Comparison of ENCODE assay signal across 24 cellular contexts in the genomic region with DNA sequence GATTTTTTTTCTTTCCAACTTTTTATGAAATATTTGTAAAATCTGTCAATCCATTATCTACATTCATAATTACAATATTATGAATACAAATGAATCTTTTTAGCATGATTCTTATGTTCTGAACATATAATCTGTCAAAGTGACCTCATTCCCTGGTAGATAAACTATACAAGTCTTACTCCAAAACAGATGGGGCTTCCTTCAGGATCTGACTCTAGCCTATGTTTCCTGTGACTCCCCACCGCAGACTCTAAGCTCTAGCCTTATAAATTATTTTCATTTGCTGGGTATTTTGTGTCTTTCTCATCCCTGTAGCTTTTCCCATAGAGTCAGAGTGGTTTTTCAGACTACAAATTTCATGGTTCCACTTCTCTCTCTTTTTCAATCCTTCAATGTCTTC.
"Had no signal": no experiment of that assay in that cellular context is flagged by ENCODE, and none has a peak within 500 bp of the region (broad histone marks: within the 10 kb centered on the region; RNA-seq: fewer than 3 reads in every experiment).

No MANE protein-coding gene starts in this region.

- H3K27me3 ChIP-seq: esophagus muscularis mucosa, foreskin keratinocyte, neural progenitor cell, tibial artery, uterus had no signal

- DNase-seq: activated CD4-positive, alpha-beta T cell treated with anti-CD3 and anti-CD28 coated beads for 1 hour; activated CD4-positive, alpha-beta T cell treated with anti-CD3 and anti-CD28 coated beads, Interleukin-2, amount 50 U/mL, for 1 hour; activated CD8-positive, alpha-beta T cell treated with anti-CD3 and anti-CD28 coated beads, Interleukin-2, amount 10 ng/mL, durations not matched to agents 7 days and 5 days; activated gamma-delta T cell treated with Interleukin-2 at 50 U/mL for 16 hours; activated T-cell treated with anti-CD3 and anti-CD28 coated beads, Interleukin-2, amount 50 U/mL, for 1 hour; aorta; caudate nucleus; effector memory CD4-positive, alpha-beta T cell; lower lobe of right lung; naive thymus-derived CD8-positive, alpha-beta T cell; small intestine; stimulated activated CD4-positive, alpha-beta T cell treated with anti-CD3 and anti-CD28 coated beads, Interleukin-2, amount 100 ng/mL, for 24 hours; stimulated activated naive CD8-positive, alpha-beta T cell treated with anti-CD3 and anti-CD28 coated beads, Interleukin-15, amount 100 ng/mL, for 72 hours; T-helper 9 cell; tibial artery; uterus had no signal

- H3K27me3 Mint-ChIP-seq: naive thymus-derived CD8-positive, alpha-beta T cell; stimulated activated naive CD8-positive, alpha-beta T cell treated with anti-CD3 and anti-CD28 coated beads, Interleukin-15, amount 100 ng/mL, for 72 hours had no signal

- H3K27ac Mint-ChIP-seq: activated CD8-positive, alpha-beta T cell treated with anti-CD3 and anti-CD28 coated beads, Interleukin-2, amount 10 ng/mL, durations not matched to agents 7 days and 5 days; activated naive CD4-positive, alpha-beta T cell treated with anti-CD3 and anti-CD28 coated beads, Interleukin-2, amount 50 U/mL, for 72 hours; brain; naive thymus-derived CD8-positive, alpha-beta T cell; neural progenitor cell; stimulated activated effector memory CD8-positive, alpha-beta T cell treated with anti-CD3 and anti-CD28 coated beads, Interleukin-12 subunit alpha, Interleukin-12 subunit beta, amount 100 ng/mL, for 72 hours had no signal

- H2AFZ ChIP-seq: neural progenitor cell had no signal

- H3K9ac ChIP-seq: neural progenitor cell had no signal

- H3K4me3 Mint-ChIP-seq: activated CD8-positive, alpha-beta T cell treated with anti-CD3 and anti-CD28 coated beads, Interleukin-2, amount 10 ng/mL, durations not matched to agents 7 days and 5 days; brain; naive thymus-derived CD8-positive, alpha-beta T cell; neural progenitor cell; stimulated activated effector memory CD8-positive, alpha-beta T cell treated with anti-CD3 and anti-CD28 coated beads, Interleukin-12 subunit alpha, Interleukin-12 subunit beta, amount 100 ng/mL, for 72 hours; stimulated activated naive CD8-positive, alpha-beta T cell treated with anti-CD3 and anti-CD28 coated beads, Interleukin-15, amount 100 ng/mL, for 72 hours had no signal

- H3K9me3 ChIP-seq: esophagus muscularis mucosa, lower lobe of right lung, tibial artery, uterus had no signal

- H3K36me3 ChIP-seq: esophagus muscularis mucosa, lower lobe of right lung, neural progenitor cell, tibial artery, uterus had no signal

- H3K4me1 ChIP-seq: esophagus muscularis mucosa, lower lobe of right lung, neural progenitor cell, tibial artery, uterus had no signal

- H3K4me3 ChIP-seq: esophagus muscularis mucosa, lower lobe of right lung, neural progenitor cell, tibial artery, uterus had no signal

- H3K36me3 Mint-ChIP-seq: activated naive CD4-positive, alpha-beta T cell treated with anti-CD3 and anti-CD28 coated beads, Interleukin-2, amount 50 U/mL, for 72 hours; brain; naive thymus-derived CD8-positive, alpha-beta T cell; neural progenitor cell; stimulated activated effector memory CD8-positive, alpha-beta T cell treated with anti-CD3 and anti-CD28 coated beads, Interleukin-12 subunit alpha, Interleukin-12 subunit beta, amount 100 ng/mL, for 72 hours had no signal

- H3K4me1 Mint-ChIP-seq: brain; naive thymus-derived CD8-positive, alpha-beta T cell; neural progenitor cell; stimulated activated effector memory CD8-positive, alpha-beta T cell treated with anti-CD3 and anti-CD28 coated beads, Interleukin-12 subunit alpha, Interleukin-12 subunit beta, amount 100 ng/mL, for 72 hours; stimulated activated naive CD8-positive, alpha-beta T cell treated with anti-CD3 and anti-CD28 coated beads, Interleukin-15, amount 100 ng/mL, for 72 hours had no signal

- ATAC-seq: activated CD8-positive, alpha-beta T cell treated with anti-CD3 and anti-CD28 coated beads, Interleukin-2, amount 10 ng/mL, durations not matched to agents 7 days and 5 days; activated naive CD4-positive, alpha-beta T cell treated with anti-CD3 and anti-CD28 coated beads, Interleukin-2, amount 50 U/mL, for 72 hours; left lobe of liver; lower lobe of right lung; naive thymus-derived CD8-positive, alpha-beta T cell; sciatic nerve; stimulated activated effector memory CD8-positive, alpha-beta T cell treated with anti-CD3 and anti-CD28 coated beads, Interleukin-12 subunit alpha, Interleukin-12 subunit beta, amount 100 ng/mL, for 72 hours; stimulated activated naive CD8-positive, alpha-beta T cell treated with anti-CD3 and anti-CD28 coated beads, Interleukin-15, amount 100 ng/mL, for 72 hours had no signal

- H3K9me3 Mint-ChIP-seq: activated naive CD4-positive, alpha-beta T cell treated with anti-CD3 and anti-CD28 coated beads, Interleukin-2, amount 50 U/mL, for 72 hours; neural progenitor cell; stimulated activated naive CD8-positive, alpha-beta T cell treated with anti-CD3 and anti-CD28 coated beads, Interleukin-15, amount 100 ng/mL, for 72 hours had no signal

- H3K4me2 ChIP-seq: neural progenitor cell had no signal

- H3K27ac ChIP-seq: esophagus muscularis mucosa, foreskin keratinocyte, lower lobe of right lung, neural progenitor cell, tibial artery, uterus had no signal
